Comparison of ENCODE assay signal across 11 cellular contexts in genomic region chr14:68269136-68269535, GRCh38.
DNase-seq lines count a peak whose midpoint lies in the region; ATAC-seq and TF ChIP-seq lines count a peak whose summit lies in the region.
"Had no signal": no experiment of that assay in that cellular context is flagged by ENCODE, and none has a peak within 500 bp of the region (broad histone marks: within the 10 kb centered on the region; RNA-seq: fewer than 3 reads in every experiment).

No MANE protein-coding gene starts in this region.

- H3K9me2 ChIP-seq in HCT116 (ENCODE audit: insufficient read depth), result peaks cover under 1% of the 10 kb centered on the region; the same call in 1 of the 2 replicates

- DNase-seq in HCT116 (ENCODE audit: low read depth, low spot score) (no peak), activated B cell treated with CpG ODN at 0.5 μM for 24 hours (no peak), lower lobe of right lung (no peak), anterior cingulate cortex (lab: John Stamatoyannopoulos, UW) (no peak), mammary epithelial cell (no peak), NCI-H1105 treated with DMSO at 0.1 percent for 48 hours (lab: John Stamatoyannopoulos, UW) (no peak)
- DNase-seq: activated naive CD4-positive, alpha-beta T cell; DMS53; NCI-H2029 treated with DMSO at 0.1 percent for 48 hours; stimulated activated naive CD4-positive, alpha-beta T cell treated with Interleukin-2 at 50 U/mL for 16 hours had no signal

- H2AFZ ChIP-seq in HCT116 (ENCODE audit: low read depth, low read length, poor library complexity, severe bottlenecking) (no peak overlapping the region), mammary epithelial cell (ENCODE audit: low read depth, low read length) (no peak overlapping the region)

- no peaks in the 10 kb centered on the region for H4K20me1 ChIP-seq in HCT116 (ENCODE audit: insufficient read depth)
- no peaks in the 10 kb centered on the region for H4K20me1 ChIP-seq in mammary epithelial cell (ENCODE audit: insufficient read depth, low read length)

- TF ChIP-seq RAD21 in HCT116 (IDR thresholded peaks at IDR 0.05; ENCODE audit: low read depth), result no peak

- CTCF ChIA-PET in HCT116 (lab: Charles Lee), result no interaction called here
- CTCF ChIA-PET in activated B cell treated with CpG ODN at 0.5 μM for 24 hours (lab: Charles Lee), result interaction anchor here (1.4 to 4.3 kb wide), 3 partner anchors 10 to 19 kb away, joined by 4 to 28 read pairs (median 22); no protein-coding TSS in a partner anchor
- CTCF ChIA-PET in mammary epithelial cell (lab: Charles Lee; ENCODE audit: low non-redundant PET), result no interaction called here

- H3K27me3 ChIP-seq in HCT116 (ENCODE audit: insufficient read depth, low read length), result no peaks in the 10 kb centered on the region
- no peaks in the 10 kb centered on the region for H3K27me3 ChIP-seq in lower lobe of right lung (ENCODE audit: low read depth)
- H3K27me3 ChIP-seq in stomach smooth muscle (ENCODE audit: control insufficient read depth in 1 of 2, insufficient read depth in 2 of 2, low read length in 2 of 2), result no peaks in the 10 kb centered on the region
- no peaks in the 10 kb centered on the region for H3K27me3 ChIP-seq in mammary epithelial cell (ENCODE audit: insufficient read depth, low read length)

- H3K27me3 Mint-ChIP-seq in activated B cell treated with CpG ODN at 0.5 μM for 24 hours, result no peaks in the 10 kb centered on the region

- no peak for TF ChIP-seq POLR2A in HCT116 (IDR thresholded peaks at IDR 0.05; ENCODE audit: borderline replicate concordance, extremely low read depth, insufficient read depth, insufficient read length)

- H3K9ac ChIP-seq in HCT116 (ENCODE audit: low read length) (no peak overlapping the region), stomach smooth muscle (ENCODE audit: low read length in 2 of 2) (no peak overlapping the region), mammary epithelial cell (ENCODE audit: insufficient read depth, low read length) (no peak overlapping the region)

- BruUV-seq in HCT116 (replicated peaks; lab: Mats Ljungman, UMichigan), result no TSS peak
- no TSS peak for BruUV-seq in mammary epithelial cell (replicated peaks; lab: Mats Ljungman, UMichigan)

- RAD21 ChIA-PET in HCT116 (lab: Charles Lee; ENCODE audit: low non-redundant PET in 1 of 2, low total read pairs in 2 of 2, uncharacterized antibody in 2 of 2, unreplicated experiment in 2 of 2), result no interaction called here

- POLR2A ChIA-PET in HCT116 (lab: Charles Lee), result no interaction called here
- POLR2A ChIA-PET in activated B cell treated with CpG ODN at 0.5 μM for 24 hours (lab: Charles Lee), result interaction anchor here (1.0 to 9.9 kb wide), 15 partner anchors 7 to 546 kb away, joined by 3 to 413 read pairs (median 42); partner anchors contain the start of gene ZFP36L1

- no peak for TF ChIP-seq CTCF in HCT116 (IDR thresholded peaks at IDR 0.05 in 2 of 3, conservative IDR thresholded peaks at IDR 0.05 in 1 of 3; ENCODE audit: borderline replicate concordance in 1 of 3, insufficient read depth in 1 of 3, low read depth in 2 of 3, low read length in 2 of 3)
- TF ChIP-seq CTCF in activated B cell treated with CpG ODN at 0.5 μM for 24 hours (IDR thresholded peaks at IDR 0.05), result no peak
- TF ChIP-seq CTCF in lower lobe of right lung (IDR thresholded peaks at IDR 0.05), result no peak
- TF ChIP-seq CTCF in mammary epithelial cell (conservative IDR thresholded peaks at IDR 0.05 in 1 of 2, IDR thresholded peaks at IDR 0.05 in 1 of 2; ENCODE audit: extremely low read depth in 1 of 2, insufficient read depth in 1 of 2, low read depth in 1 of 2, low read length in 2 of 2), result no peak

- H3K4me1 ChIP-seq in HCT116 (ENCODE audit: control insufficient read depth in 1 of 2, insufficient read depth in 2 of 2, low read length in 2 of 2) (peaks cover 0 to 22% of the 10 kb centered on the region in 2 experiments; a peak in 3 of 4 replicates), lower lobe of right lung (peaks cover 54% of the 10 kb centered on the region), stomach smooth muscle (ENCODE audit: control insufficient read depth, insufficient read depth, low read length) (peaks cover 8% of the 10 kb centered on the region), mammary epithelial cell (ENCODE audit: insufficient read depth, low read length) (no peaks in the 10 kb centered on the region)

- intact Hi-C loops in HCT116 (cut with micrococcal nuclease), result no loop called here
- intact Hi-C loops in activated B cell treated with CpG ODN at 0.5 μM for 24 hours (cut with micrococcal nuclease), result loop anchor here (5.0 kb wide), 2 partner anchors 58 to 238 kb away; no protein-coding TSS in a partner anchor
- intact Hi-C loops in lower lobe of right lung (cut with DNase I), result no loop called here
- intact Hi-C loops in mammary epithelial cell (cut with micrococcal nuclease), result no loop called here

- H3K27ac ChIP-seq in HCT116 (ENCODE audit: low read depth, low read length) (peak overlapping the region; percentile 11; the same call in 1 of the 2 replicates), lower lobe of right lung (peak overlapping the region; percentile 64), stomach smooth muscle (ENCODE audit: low read length) (peak overlapping the region; percentile 32), mammary epithelial cell (ENCODE audit: insufficient read depth, low read depth, low read length) (no peak overlapping the region)

- peak overlapping the region; percentile 63 for H3K4me3 Mint-ChIP-seq in activated B cell treated with CpG ODN at 0.5 μM for 24 hours

- 95% methylated on average over 4 of the region's 4 CpGs for WGBS in mammary epithelial cell (ENCODE audit: low coverage, missing lambda C conversion rate)

- H3K4me2 ChIP-seq in HCT116 (ENCODE audit: low read length), result no peak overlapping the region
- H3K4me2 ChIP-seq in mammary epithelial cell (ENCODE audit: insufficient read depth, low read depth, low read length), result no peak overlapping the region

- ATAC-seq in HCT116 (no peak), activated B cell treated with CpG ODN at 0.5 μM for 24 hours (ENCODE audit: low read depth) (no peak), lower lobe of right lung (peak; percentile 20 to 44)

- H3K4me3 ChIP-seq in HCT116 (replicated peaks in 1 of 2; ENCODE audit: low read depth in 1 of 2, low read length in 2 of 2) (no peak overlapping the region), lower lobe of right lung (no peak overlapping the region), stomach smooth muscle (ENCODE audit: low read length in 2 of 2) (no peak overlapping the region), mammary epithelial cell (replicated peaks in 1 of 3; ENCODE audit: insufficient read depth in 1 of 3, low read depth in 2 of 3, low read length in 3 of 3) (no peak overlapping the region)

- H3K36me3 Mint-ChIP-seq in activated B cell treated with CpG ODN at 0.5 μM for 24 hours (ENCODE audit: low read depth), result peaks cover 7% of the 10 kb centered on the region

- peak overlapping the region; percentile 93 for H3K27ac Mint-ChIP-seq in activated B cell treated with CpG ODN at 0.5 μM for 24 hours

- H3K79me2 ChIP-seq in HCT116 (ENCODE audit: insufficient read depth, low read length) (no peaks in the 10 kb centered on the region), mammary epithelial cell (ENCODE audit: insufficient read depth, low read length) (no peaks in the 10 kb centered on the region)

- H3K36me3 ChIP-seq in HCT116 (ENCODE audit: control insufficient read depth in 1 of 2, insufficient read depth in 2 of 2, low read length in 2 of 2), result no peaks in the 10 kb centered on the region
- no peaks in the 10 kb centered on the region for H3K36me3 ChIP-seq in lower lobe of right lung
- H3K36me3 ChIP-seq in stomach smooth muscle (ENCODE audit: control insufficient read depth in 2 of 2, insufficient read depth in 2 of 2, low read length in 2 of 2), result no peaks in the 10 kb centered on the region
- no peaks in the 10 kb centered on the region for H3K36me3 ChIP-seq in mammary epithelial cell (ENCODE audit: insufficient read depth, low read length)

- H3K9me3 Mint-ChIP-seq in activated B cell treated with CpG ODN at 0.5 μM for 24 hours, result no peaks in the 10 kb centered on the region

- dilution Hi-C loops in mammary epithelial cell (cut with HindIII; ENCODE audit: low sequenced_read_pairs), result loop anchor here (25.0 kb wide), 1 partner anchor 543 kb away; no protein-coding TSS in a partner anchor

- H3K9me3 ChIP-seq in HCT116 (ENCODE audit: control insufficient read depth in 1 of 2, insufficient read depth in 1 of 2, low read depth in 1 of 2, low read length in 2 of 2) (no peaks in the 10 kb centered on the region), lower lobe of right lung (no peaks in the 10 kb centered on the region), stomach smooth muscle (ENCODE audit: control insufficient read depth in 2 of 2, low read length in 2 of 2) (no peaks in the 10 kb centered on the region), mammary epithelial cell (replicated peaks; ENCODE audit: insufficient read depth, low read length) (no peaks in the 10 kb centered on the region)

- H3K4me1 Mint-ChIP-seq in activated B cell treated with CpG ODN at 0.5 μM for 24 hours, result peaks cover 94% of the 10 kb centered on the region

- in situ Hi-C loops in mammary epithelial cell (cut with MboI; ENCODE audit: low sequenced_read_pairs in 2 of 2), result no loop called here

TF ChIP-seq in HCT116, 20 proteins besides CTCF, POLR2A, EP300 and RAD21 (continues in another document):
- TF ChIP-seq CBX3 (IDR thresholded peaks at IDR 0.05; ENCODE audit: low read depth) (no peak), YY1 (IDR thresholded peaks at IDR 0.05; ENCODE audit: extremely low read depth, insufficient replicate concordance, low read depth, low read length) (no peak), ELF1 (IDR thresholded peaks at IDR 0.05; ENCODE audit: borderline replicate concordance, low read depth) (no peak), ZBTB33 (IDR thresholded peaks at IDR 0.05; ENCODE audit: extremely low read depth, insufficient replicate concordance, low read length) (no peak), MAX (IDR thresholded peaks at IDR 0.05) (no peak)

Comparison
In these comparisons a context has a peak if more than half of its experiments do, and no peak if none do; other contexts are left out.
1. ATAC-seq: peak in lower lobe of right lung (2 of 2); none in HCT116 (single experiment) and activated B cell treated with CpG ODN at 0.5 μM for 24 hours (single experiment).